In the genomic region with DNA sequence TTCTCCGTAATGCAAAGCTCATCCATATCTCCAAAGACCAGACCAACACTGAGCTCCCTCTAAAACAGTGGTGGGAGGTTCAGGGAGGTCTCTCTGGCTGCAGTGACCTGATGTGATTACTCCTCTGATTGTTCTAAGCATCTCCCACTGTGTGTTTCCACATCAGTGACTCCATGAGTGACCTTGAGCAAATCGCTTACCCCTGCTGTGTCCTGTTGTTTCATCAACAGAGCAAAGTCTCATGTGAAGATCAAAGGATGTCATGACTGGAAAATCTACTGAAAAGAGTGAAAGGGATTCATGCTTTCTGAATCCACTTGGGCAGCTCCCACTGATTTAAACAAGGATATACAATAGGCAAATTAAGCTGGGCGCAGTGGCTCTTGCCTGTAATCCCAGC, we compare ENCODE assay signal across 1 cellular context.
TF ChIP-seq lines count a peak whose summit lies in the region.

No MANE protein-coding gene starts in this region.

TF ChIP-seq in HepG2, 621 proteins besides CTCF, POLR2A, EP300 and RAD21 (continued from another document and continues in another):
- TF ChIP-seq CREM (IDR thresholded peaks at IDR 0.05) (no peak; the same call in 1 of the 2 replicates), CREM (CRISPR knock-in tag; IDR thresholded peaks at IDR 0.05) (no peak), CREB1 (IDR thresholded peaks at IDR 0.05) (no peak), CREB1 (CRISPR knock-in tag; IDR thresholded peaks at IDR 0.05) (no peak), SOX5 (CRISPR knock-in tag; IDR thresholded peaks at IDR 0.05; ENCODE audit: borderline replicate concordance) (peak; percentile 91), ZNF446 (CRISPR knock-in tag; IDR thresholded peaks at IDR 0.05) (no peak), ZNF441 (CRISPR knock-in tag; IDR thresholded peaks at IDR 0.05; ENCODE audit: borderline replicate concordance) (peak; percentile 38; the same call in 1 of the 2 replicates), ZNF724P (CRISPR knock-in tag; IDR thresholded peaks at IDR 0.05; ENCODE audit: borderline replicate concordance) (no peak), ZBTB10 (CRISPR knock-in tag; IDR thresholded peaks at IDR 0.05; ENCODE audit: borderline replicate concordance) (no peak), ZNF33A (CRISPR knock-in tag; IDR thresholded peaks at IDR 0.05; ENCODE audit: borderline replicate concordance) (no peak), RBM39 (IDR thresholded peaks at IDR 0.05; ENCODE audit: low read depth, low read length, poor library complexity, severe bottlenecking) (no peak), HNRNPUL1 (IDR thresholded peaks at IDR 0.05; ENCODE audit: low read depth, low read length) (no peak), TGIF2 (CRISPR knock-in tag; IDR thresholded peaks at IDR 0.05) (no peak), ZNF768 (CRISPR knock-in tag; IDR thresholded peaks at IDR 0.05) (no peak), CBX1 (IDR thresholded peaks at IDR 0.05; ENCODE audit: low read depth) (peak; percentile 34), AHDC1 (CRISPR knock-in tag; IDR thresholded peaks at IDR 0.05; ENCODE audit: borderline replicate concordance) (peak; percentile 95; the same call in 1 of the 2 replicates), SMAD9 (CRISPR knock-in tag; IDR thresholded peaks at IDR 0.05) (no peak), BRD4 (CRISPR knock-in tag; IDR thresholded peaks at IDR 0.05) (no peak), CBX2 (IDR thresholded peaks at IDR 0.05; ENCODE audit: low read depth, low read length) (no peak), CBX2 (CRISPR knock-in tag; IDR thresholded peaks at IDR 0.05; ENCODE audit: low read depth) (no peak), ZNF563 (CRISPR knock-in tag; IDR thresholded peaks at IDR 0.05) (no peak), POGK (CRISPR knock-in tag; conservative IDR thresholded peaks at IDR 0.05) (no peak), SMAD1 (CRISPR knock-in tag; IDR thresholded peaks at IDR 0.05; ENCODE audit: borderline replicate concordance, low read depth) (no peak), FOXA3 (CRISPR knock-in tag; IDR thresholded peaks at IDR 0.05) (peak; percentile 82), CC2D1A (CRISPR knock-in tag; IDR thresholded peaks at IDR 0.05) (no peak), ZNF552 (CRISPR knock-in tag; IDR thresholded peaks at IDR 0.05; ENCODE audit: borderline replicate concordance) (no peak), ZNF549 (CRISPR knock-in tag; IDR thresholded peaks at IDR 0.05) (no peak), HMG20A (CRISPR knock-in tag; IDR thresholded peaks at IDR 0.05; ENCODE audit: borderline replicate concordance) (peak; percentile 90), MTF1 (CRISPR knock-in tag; IDR thresholded peaks at IDR 0.05) (no peak), FOXP1 (IDR thresholded peaks at IDR 0.05) (no peak), FOXP1 (CRISPR knock-in tag; IDR thresholded peaks at IDR 0.05) (peak; percentile 88), ZNF205 (CRISPR knock-in tag; IDR thresholded peaks at IDR 0.05) (no peak), IRX3 (CRISPR knock-in tag; IDR thresholded peaks at IDR 0.05; ENCODE audit: borderline replicate concordance, low read depth) (no peak)
- TF ChIP-seq, protein P1, sequence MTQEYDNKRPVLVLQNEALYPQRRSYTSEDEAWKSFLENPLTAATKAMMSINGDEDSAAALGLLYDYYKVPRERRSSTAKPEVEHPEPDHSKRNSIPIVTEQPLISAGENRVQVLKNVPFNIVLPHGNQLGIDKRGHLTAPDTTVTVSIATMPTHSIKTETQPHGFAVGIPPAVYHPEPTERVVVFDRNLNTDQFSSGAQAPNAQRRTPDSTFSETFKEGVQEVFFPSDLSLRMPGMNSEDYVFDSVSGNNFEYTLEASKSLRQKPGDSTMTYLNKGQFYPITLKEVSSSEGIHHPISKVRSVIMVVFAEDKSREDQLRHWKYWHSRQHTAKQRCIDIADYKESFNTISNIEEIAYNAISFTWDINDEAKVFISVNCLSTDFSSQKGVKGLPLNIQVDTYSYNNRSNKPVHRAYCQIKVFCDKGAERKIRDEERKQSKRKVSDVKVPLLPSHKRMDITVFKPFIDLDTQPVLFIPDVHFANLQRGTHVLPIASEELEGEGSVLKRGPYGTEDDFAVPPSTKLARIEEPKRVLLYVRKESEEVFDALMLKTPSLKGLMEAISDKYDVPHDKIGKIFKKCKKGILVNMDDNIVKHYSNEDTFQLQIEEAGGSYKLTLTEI (CRISPR knock-in tag; conservative IDR thresholded peaks at IDR 0.05) = no peak
- TF ChIP-seq, protein P2, sequence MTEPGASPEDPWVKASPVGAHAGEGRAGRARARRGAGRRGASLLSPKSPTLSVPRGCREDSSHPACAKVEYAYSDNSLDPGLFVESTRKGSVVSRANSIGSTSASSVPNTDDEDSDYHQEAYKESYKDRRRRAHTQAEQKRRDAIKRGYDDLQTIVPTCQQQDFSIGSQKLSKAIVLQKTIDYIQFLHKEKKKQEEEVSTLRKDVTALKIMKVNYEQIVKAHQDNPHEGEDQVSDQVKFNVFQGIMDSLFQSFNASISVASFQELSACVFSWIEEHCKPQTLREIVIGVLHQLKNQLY (CRISPR knock-in tag; IDR thresholded peaks at IDR 0.05) = no peak
- TF ChIP-seq, protein P3, sequence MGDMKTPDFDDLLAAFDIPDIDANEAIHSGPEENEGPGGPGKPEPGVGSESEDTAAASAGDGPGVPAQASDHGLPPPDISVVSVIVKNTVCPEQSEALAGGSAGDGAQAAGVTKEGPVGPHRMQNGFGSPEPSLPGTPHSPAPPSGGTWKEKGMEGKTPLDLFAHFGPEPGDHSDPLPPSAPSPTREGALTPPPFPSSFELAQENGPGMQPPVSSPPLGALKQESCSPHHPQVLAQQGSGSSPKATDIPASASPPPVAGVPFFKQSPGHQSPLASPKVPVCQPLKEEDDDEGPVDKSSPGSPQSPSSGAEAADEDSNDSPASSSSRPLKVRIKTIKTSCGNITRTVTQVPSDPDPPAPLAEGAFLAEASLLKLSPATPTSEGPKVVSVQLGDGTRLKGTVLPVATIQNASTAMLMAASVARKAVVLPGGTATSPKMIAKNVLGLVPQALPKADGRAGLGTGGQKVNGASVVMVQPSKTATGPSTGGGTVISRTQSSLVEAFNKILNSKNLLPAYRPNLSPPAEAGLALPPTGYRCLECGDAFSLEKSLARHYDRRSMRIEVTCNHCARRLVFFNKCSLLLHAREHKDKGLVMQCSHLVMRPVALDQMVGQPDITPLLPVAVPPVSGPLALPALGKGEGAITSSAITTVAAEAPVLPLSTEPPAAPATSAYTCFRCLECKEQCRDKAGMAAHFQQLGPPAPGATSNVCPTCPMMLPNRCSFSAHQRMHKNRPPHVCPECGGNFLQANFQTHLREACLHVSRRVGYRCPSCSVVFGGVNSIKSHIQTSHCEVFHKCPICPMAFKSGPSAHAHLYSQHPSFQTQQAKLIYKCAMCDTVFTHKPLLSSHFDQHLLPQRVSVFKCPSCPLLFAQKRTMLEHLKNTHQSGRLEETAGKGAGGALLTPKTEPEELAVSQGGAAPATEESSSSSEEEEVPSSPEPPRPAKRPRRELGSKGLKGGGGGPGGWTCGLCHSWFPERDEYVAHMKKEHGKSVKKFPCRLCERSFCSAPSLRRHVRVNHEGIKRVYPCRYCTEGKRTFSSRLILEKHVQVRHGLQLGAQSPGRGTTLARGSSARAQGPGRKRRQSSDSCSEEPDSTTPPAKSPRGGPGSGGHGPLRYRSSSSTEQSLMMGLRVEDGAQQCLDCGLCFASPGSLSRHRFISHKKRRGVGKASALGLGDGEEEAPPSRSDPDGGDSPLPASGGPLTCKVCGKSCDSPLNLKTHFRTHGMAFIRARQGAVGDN (CRISPR knock-in tag; IDR thresholded peaks at IDR 0.05) = no peak
- TF ChIP-seq, protein P4, sequence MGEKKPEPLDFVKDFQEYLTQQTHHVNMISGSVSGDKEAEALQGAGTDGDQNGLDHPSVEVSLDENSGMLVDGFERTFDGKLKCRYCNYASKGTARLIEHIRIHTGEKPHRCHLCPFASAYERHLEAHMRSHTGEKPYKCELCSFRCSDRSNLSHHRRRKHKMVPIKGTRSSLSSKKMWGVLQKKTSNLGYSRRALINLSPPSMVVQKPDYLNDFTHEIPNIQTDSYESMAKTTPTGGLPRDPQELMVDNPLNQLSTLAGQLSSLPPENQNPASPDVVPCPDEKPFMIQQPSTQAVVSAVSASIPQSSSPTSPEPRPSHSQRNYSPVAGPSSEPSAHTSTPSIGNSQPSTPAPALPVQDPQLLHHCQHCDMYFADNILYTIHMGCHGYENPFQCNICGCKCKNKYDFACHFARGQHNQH (CRISPR knock-in tag; IDR thresholded peaks at IDR 0.05) = peak; percentile 78
- TF ChIP-seq, protein P5, sequence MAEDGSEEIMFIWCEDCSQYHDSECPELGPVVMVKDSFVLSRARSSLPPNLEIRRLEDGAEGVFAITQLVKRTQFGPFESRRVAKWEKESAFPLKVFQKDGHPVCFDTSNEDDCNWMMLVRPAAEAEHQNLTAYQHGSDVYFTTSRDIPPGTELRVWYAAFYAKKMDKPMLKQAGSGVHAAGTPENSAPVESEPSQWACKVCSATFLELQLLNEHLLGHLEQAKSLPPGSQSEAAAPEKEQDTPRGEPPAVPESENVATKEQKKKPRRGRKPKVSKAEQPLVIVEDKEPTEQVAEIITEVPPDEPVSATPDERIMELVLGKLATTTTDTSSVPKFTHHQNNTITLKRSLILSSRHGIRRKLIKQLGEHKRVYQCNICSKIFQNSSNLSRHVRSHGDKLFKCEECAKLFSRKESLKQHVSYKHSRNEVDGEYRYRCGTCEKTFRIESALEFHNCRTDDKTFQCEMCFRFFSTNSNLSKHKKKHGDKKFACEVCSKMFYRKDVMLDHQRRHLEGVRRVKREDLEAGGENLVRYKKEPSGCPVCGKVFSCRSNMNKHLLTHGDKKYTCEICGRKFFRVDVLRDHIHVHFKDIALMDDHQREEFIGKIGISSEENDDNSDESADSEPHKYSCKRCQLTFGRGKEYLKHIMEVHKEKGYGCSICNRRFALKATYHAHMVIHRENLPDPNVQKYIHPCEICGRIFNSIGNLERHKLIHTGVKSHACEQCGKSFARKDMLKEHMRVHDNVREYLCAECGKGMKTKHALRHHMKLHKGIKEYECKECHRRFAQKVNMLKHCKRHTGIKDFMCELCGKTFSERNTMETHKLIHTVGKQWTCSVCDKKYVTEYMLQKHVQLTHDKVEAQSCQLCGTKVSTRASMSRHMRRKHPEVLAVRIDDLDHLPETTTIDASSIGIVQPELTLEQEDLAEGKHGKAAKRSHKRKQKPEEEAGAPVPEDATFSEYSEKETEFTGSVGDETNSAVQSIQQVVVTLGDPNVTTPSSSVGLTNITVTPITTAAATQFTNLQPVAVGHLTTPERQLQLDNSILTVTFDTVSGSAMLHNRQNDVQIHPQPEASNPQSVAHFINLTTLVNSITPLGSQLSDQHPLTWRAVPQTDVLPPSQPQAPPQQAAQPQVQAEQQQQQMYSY (CRISPR knock-in tag; IDR thresholded peaks at IDR 0.05) = no peak
